ENCODE assay signal across 29 cellular contexts in the genomic region with DNA sequence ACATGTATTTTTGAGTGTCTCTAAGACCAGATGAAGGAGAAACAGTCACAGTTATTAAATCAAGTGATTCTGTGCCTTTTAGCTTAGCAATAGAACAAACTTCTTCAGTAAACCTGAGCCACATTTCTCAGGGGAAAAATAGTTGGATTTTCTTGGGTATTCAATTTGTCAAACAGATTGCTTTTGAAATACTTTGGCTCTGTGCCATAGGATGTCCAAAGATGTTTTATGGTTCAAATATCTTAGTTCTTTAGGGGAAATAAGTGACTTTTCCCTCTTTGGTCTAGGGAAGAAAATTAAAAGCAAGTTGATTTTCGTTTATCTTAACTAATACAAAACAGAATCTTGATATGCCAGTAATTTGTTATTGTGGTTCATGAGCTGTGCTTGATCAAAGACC.
A peak's percentile ranks its signal among the peaks of the same experiment; 100 is the strongest.
DNase-seq lines count a peak whose midpoint lies in the region; FAIRE-seq and TF ChIP-seq lines count a peak whose summit lies in the region.
"Had no signal": no experiment of that assay in that cellular context is flagged by ENCODE, and none has a peak within 500 bp of the region (broad histone marks: within the 10 kb centered on the region; RNA-seq: fewer than 3 reads in every experiment).

No MANE protein-coding gene starts in this region.

- TF ChIP-seq POLR2A in endothelial cell of umbilical vein (IDR thresholded peaks at IDR 0.05; ENCODE audit: low read depth, low read length) = no peak

- H3K79me2 ChIP-seq in SK-N-SH (ENCODE audit: insufficient read depth) = no peaks in the 10 kb centered on the region
- H3K79me2 ChIP-seq in endothelial cell of umbilical vein (ENCODE audit: control insufficient read depth, insufficient read depth, low read length) = no peaks in the 10 kb centered on the region
- no peaks in the 10 kb centered on the region for H3K79me2 ChIP-seq in Karpas-422 (ENCODE audit: low read length)

- DNase-seq in G401 (ENCODE audit: low spot score) (peak; percentile 19), SK-N-SH (no peak), endothelial cell of umbilical vein (ENCODE audit: low read depth, low spot score) (peak; percentile 29), mesothelial cell of epicardium (ENCODE audit: low spot score in 2 of 2, unreplicated experiment in 2 of 2) (no peak), Karpas-422 (no peak), BE2C (no peak), DMS79 (lab: John Stamatoyannopoulos, UW) (no peak)
- DNase-seq: activated CD4-positive, alpha-beta T cell treated with anti-CD3 and anti-CD28 coated beads for 1 hour; activated CD8-positive, alpha-beta T cell treated with anti-CD3 and anti-CD28 coated beads, Interleukin-2, amount 10 ng/mL, durations not matched to agents 7 days and 5 days; activated effector memory CD4-positive, alpha-beta T cell treated with Interleukin-2 at 50 U/mL for 16 hours; activated naive CD8-positive, alpha-beta T cell treated with anti-CD3 and anti-CD28 coated beads, Interleukin-2, amount 50 U/mL, for 24 hours; activated T-cell treated with anti-CD3 and anti-CD28 coated beads for 4 hours; Calu3; hypothalamus; left ventricle myocardium inferior; NCI-H1105 treated with DMSO at 0.1 percent for 48 hours; NCI-H2081 treated with DMSO at 0.1 percent for 48 hours; NCI-H510A treated with DMSO at 0.1 percent for 48 hours; ovary; SHP77 treated with DMSO at 0.1 percent for 48 hours; spleen; stimulated activated CD4-positive, alpha-beta T cell treated with anti-CD3 and anti-CD28 coated beads, Interleukin-4, amount 100 ng/mL, for 1 hour; stimulated activated naive B cell treated with anti-CD40 and anti-IgM and Interleukin-4, amounts not matched to agents 10 μg/mL and 1 μg/mL and 100 μg/mL, for 72 hours; T-cell had no signal

- intact Hi-C loops in endothelial cell of umbilical vein (cut with micrococcal nuclease) = no loop called here

- H3K36me3 ChIP-seq in SK-N-SH (replicated peaks in 1 of 2; ENCODE audit: control insufficient read depth in 1 of 2, insufficient read depth in 2 of 2, low read length in 1 of 2) (peaks cover 23 to 39% of the 10 kb centered on the region in 2 experiments), endothelial cell of umbilical vein (ENCODE audit: control insufficient read depth in 2 of 2, extremely low read depth in 1 of 2, insufficient read depth in 2 of 2, low read length in 2 of 2) (peaks cover 5 to 14% of the 10 kb centered on the region in 2 experiments), Karpas-422 (ENCODE audit: insufficient read depth, low read length) (no peaks in the 10 kb centered on the region), BE2C (no peaks in the 10 kb centered on the region)
- H3K36me3 ChIP-seq: ovary had no signal

- no peak for TF ChIP-seq EP300 in SK-N-SH (IDR thresholded peaks at IDR 0.05; ENCODE audit: borderline replicate concordance in 1 of 2, low read depth in 1 of 2, low read length in 1 of 2)

- H2AFZ ChIP-seq in SK-N-SH (ENCODE audit: low read depth) = no peak overlapping the region
- no peak overlapping the region for H2AFZ ChIP-seq in endothelial cell of umbilical vein (ENCODE audit: low read depth, low read length)
- H2AFZ ChIP-seq in Karpas-422 (ENCODE audit: low read length) = no peak overlapping the region

- no peaks in the 10 kb centered on the region for H3F3A ChIP-seq in SK-N-SH (replicated peaks; ENCODE audit: insufficient read depth)

- H3K9me2 ChIP-seq in SK-N-SH = no peaks in the 10 kb centered on the region
- H3K9me2 ChIP-seq in Karpas-422 (replicated peaks; ENCODE audit: insufficient read depth, low read length) = no peaks in the 10 kb centered on the region

- CTCF ChIA-PET in SK-N-SH (lab: Yijun Ruan, JAX) (interaction anchor here (0.7 kb wide), 1 partner anchor 560 kb away, joined by 3 read pairs; no protein-coding TSS in a partner anchor), endothelial cell of umbilical vein (lab: Charles Lee) (interaction anchor here (1.1 to 3.2 kb wide), 4 partner anchors 9 to 184 kb away, joined by 3 to 14 read pairs (median 5); no protein-coding TSS in a partner anchor)

- H3K27me3 ChIP-seq in SK-N-SH (ENCODE audit: insufficient read depth) (no peaks in the 10 kb centered on the region), endothelial cell of umbilical vein (ENCODE audit: control insufficient read depth in 2 of 2, insufficient read depth in 2 of 2, low read length in 2 of 2) (no peaks in the 10 kb centered on the region), Karpas-422 (ENCODE audit: low read length) (no peaks in the 10 kb centered on the region), BE2C (no peaks in the 10 kb centered on the region)
- H3K27me3 ChIP-seq: cardiac muscle cell, gastroesophageal sphincter, ovary, spleen had no signal

- dilution Hi-C loops in endothelial cell of umbilical vein (cut with MboI; ENCODE audit: extremely low pct_ligation_motif_present, low sequenced_read_pairs) = no loop called here

- no peak overlapping the region for H3K4me3 ChIP-seq in SK-N-SH (ENCODE audit: low read depth in 2 of 2, low read length in 1 of 2)
- no peak overlapping the region for H3K4me3 ChIP-seq in endothelial cell of umbilical vein (replicated peaks in 1 of 3; ENCODE audit: insufficient read depth in 1 of 3, low read depth in 1 of 3, low read length in 3 of 3)
- H3K4me3 ChIP-seq in Karpas-422 (ENCODE audit: low read length) = no peak overlapping the region
- no peak overlapping the region for H3K4me3 ChIP-seq in BE2C (ENCODE audit: low read depth, low read length)
- H3K4me3 ChIP-seq: cardiac muscle cell, gastroesophageal sphincter, left ventricle myocardium inferior, ovary, spleen had no signal

- peak overlapping the region; percentile 45 for H3K27ac Mint-ChIP-seq in mesothelial cell of epicardium
- H3K27ac Mint-ChIP-seq: activated CD8-positive, alpha-beta T cell treated with anti-CD3 and anti-CD28 coated beads, Interleukin-2, amount 10 ng/mL, durations not matched to agents 7 days and 5 days; activated naive CD8-positive, alpha-beta T cell treated with anti-CD3 and anti-CD28 coated beads, Interleukin-2, amount 50 U/mL, for 24 hours; CD14-positive monocyte; dendritic cell treated with granulocyte-macrophage colony-stimulating factor and Interleukin-4, amounts not matched to agents 40 ng/mL and 50 ng/mL, for 4 days; natural killer cell treated with Interleukin-12 subunit alpha and Interleukin-12 subunit beta and Interleukin-15 and Interleukin-18, amount 100 ng/mL, for 72 hours; stimulated activated naive B cell treated with anti-CD40 and anti-IgM and Interleukin-4, amounts not matched to agents 10 μg/mL and 1 μg/mL and 100 μg/mL, for 72 hours; T-cell had no signal

- H3K36me3 Mint-ChIP-seq in mesothelial cell of epicardium = peaks cover 20% of the 10 kb centered on the region
- H3K36me3 Mint-ChIP-seq: natural killer cell treated with Interleukin-12 subunit alpha and Interleukin-12 subunit beta and Interleukin-15 and Interleukin-18, amount 100 ng/mL, for 72 hours; stimulated activated naive B cell treated with anti-CD40 and anti-IgM and Interleukin-4, amounts not matched to agents 10 μg/mL and 1 μg/mL and 100 μg/mL, for 72 hours; T-cell had no signal

- H3K4me1 Mint-ChIP-seq in mesothelial cell of epicardium = peaks cover 17% of the 10 kb centered on the region
- H3K4me1 Mint-ChIP-seq: activated naive CD8-positive, alpha-beta T cell treated with anti-CD3 and anti-CD28 coated beads, Interleukin-2, amount 50 U/mL, for 24 hours; CD14-positive monocyte; stimulated activated naive B cell treated with anti-CD40 and anti-IgM and Interleukin-4, amounts not matched to agents 10 μg/mL and 1 μg/mL and 100 μg/mL, for 72 hours; T-cell had no signal

- POLR2A ChIA-PET in SK-N-SH (lab: Yijun Ruan, JAX) (no interaction called here), endothelial cell of umbilical vein (lab: Charles Lee) (no interaction called here)

- H4K20me1 ChIP-seq in SK-N-SH (ENCODE audit: insufficient read depth) (no peaks in the 10 kb centered on the region), endothelial cell of umbilical vein (replicated peaks; ENCODE audit: control insufficient read depth, extremely low read depth, insufficient read depth, low read length) (no peaks in the 10 kb centered on the region), Karpas-422 (ENCODE audit: insufficient read depth, low read depth, low read length) (no peaks in the 10 kb centered on the region)

- no peak overlapping the region for H3K4me2 ChIP-seq in SK-N-SH
- no peak overlapping the region for H3K4me2 ChIP-seq in endothelial cell of umbilical vein (ENCODE audit: insufficient read depth, low read length)
- H3K4me2 ChIP-seq in Karpas-422 (ENCODE audit: low read depth, low read length, poor library complexity, severe bottlenecking) = no peak overlapping the region

- no peak for TF ChIP-seq RAD21 in SK-N-SH (IDR thresholded peaks at IDR 0.05; ENCODE audit: low read length)

- H3K9me3 ChIP-seq in SK-N-SH (no peaks in the 10 kb centered on the region), endothelial cell of umbilical vein (replicated peaks; ENCODE audit: control insufficient read depth, insufficient read depth, low read length) (no peaks in the 10 kb centered on the region), Karpas-422 (ENCODE audit: low read length) (no peaks in the 10 kb centered on the region), BE2C (no peaks in the 10 kb centered on the region)
- H3K9me3 ChIP-seq: gastroesophageal sphincter, left ventricle myocardium inferior, ovary, spleen had no signal

- H3K9me3 Mint-ChIP-seq in mesothelial cell of epicardium = no peaks in the 10 kb centered on the region
- H3K9me3 Mint-ChIP-seq: activated naive CD8-positive, alpha-beta T cell treated with anti-CD3 and anti-CD28 coated beads, Interleukin-2, amount 50 U/mL, for 24 hours; dendritic cell treated with granulocyte-macrophage colony-stimulating factor and Interleukin-4, amounts not matched to agents 40 ng/mL and 50 ng/mL, for 4 days; natural killer cell treated with Interleukin-12 subunit alpha and Interleukin-12 subunit beta and Interleukin-15 and Interleukin-18, amount 100 ng/mL, for 72 hours; stimulated activated naive B cell treated with anti-CD40 and anti-IgM and Interleukin-4, amounts not matched to agents 10 μg/mL and 1 μg/mL and 100 μg/mL, for 72 hours; T-cell had no signal

- peaks cover 6% of the 10 kb centered on the region for H3K27me3 Mint-ChIP-seq in mesothelial cell of epicardium (ENCODE audit: low read depth)
- H3K27me3 Mint-ChIP-seq: activated naive CD8-positive, alpha-beta T cell treated with anti-CD3 and anti-CD28 coated beads, Interleukin-2, amount 50 U/mL, for 24 hours; dendritic cell treated with granulocyte-macrophage colony-stimulating factor and Interleukin-4, amounts not matched to agents 40 ng/mL and 50 ng/mL, for 4 days; stimulated activated naive B cell treated with anti-CD40 and anti-IgM and Interleukin-4, amounts not matched to agents 10 μg/mL and 1 μg/mL and 100 μg/mL, for 72 hours; T-cell had no signal

- H3K4me3 Mint-ChIP-seq in mesothelial cell of epicardium = no peak overlapping the region
- H3K4me3 Mint-ChIP-seq: activated CD8-positive, alpha-beta T cell treated with anti-CD3 and anti-CD28 coated beads, Interleukin-2, amount 10 ng/mL, durations not matched to agents 7 days and 5 days; activated naive CD8-positive, alpha-beta T cell treated with anti-CD3 and anti-CD28 coated beads, Interleukin-2, amount 50 U/mL, for 24 hours; CD14-positive monocyte; dendritic cell treated with granulocyte-macrophage colony-stimulating factor and Interleukin-4, amounts not matched to agents 40 ng/mL and 50 ng/mL, for 4 days; natural killer cell treated with Interleukin-12 subunit alpha and Interleukin-12 subunit beta and Interleukin-15 and Interleukin-18, amount 100 ng/mL, for 72 hours; stimulated activated naive B cell treated with anti-CD40 and anti-IgM and Interleukin-4, amounts not matched to agents 10 μg/mL and 1 μg/mL and 100 μg/mL, for 72 hours; T-cell had no signal

- in situ Hi-C loops in G401 (cut with HindIII; ENCODE audit: low sequenced_read_pairs) = no loop called here

- TF ChIP-seq CTCF in SK-N-SH (IDR thresholded peaks at IDR 0.05) (no peak), endothelial cell of umbilical vein (IDR thresholded peaks at IDR 0.05; ENCODE audit: extremely low read depth in 1 of 2, insufficient read depth in 1 of 2, low read depth in 1 of 2, low read length in 2 of 2) (no peak), mesothelial cell of epicardium (IDR thresholded peaks at IDR 0.05; ENCODE audit: unreplicated experiment) (no peak), BE2C (IDR thresholded peaks at IDR 0.05; ENCODE audit: low read depth, low read length) (no peak)

- H3K27ac ChIP-seq in SK-N-SH (ENCODE audit: low read depth in 2 of 2, low read length in 1 of 2) = no peak overlapping the region
- H3K27ac ChIP-seq in endothelial cell of umbilical vein (ENCODE audit: insufficient read depth, low read depth, low read length) = no peak overlapping the region
- no peak overlapping the region for H3K27ac ChIP-seq in Karpas-422 (ENCODE audit: low read length)
- H3K27ac ChIP-seq: cardiac muscle cell, gastroesophageal sphincter, left ventricle myocardium inferior, ovary, spleen had no signal

- WGBS in SK-N-SH (ENCODE audit: low lambda C conversion rate) = 62% methylated on average over 1 of the region's 1 CpG

- FAIRE-seq in endothelial cell of umbilical vein (lab: Jason Lieb, UNC) = peak; percentile 38

- no peaks in the 10 kb centered on the region for H3K9me1 ChIP-seq in endothelial cell of umbilical vein (replicated peaks; ENCODE audit: control insufficient read depth, extremely low read depth, insufficient read depth, low read length)

- no TSS peak for BruUV-seq in endothelial cell of umbilical vein (replicated peaks; lab: Mats Ljungman, UMichigan)

- H3K4me1 ChIP-seq in SK-N-SH (ENCODE audit: control insufficient read depth in 1 of 2, insufficient read depth in 2 of 2, low read depth in 1 of 2, low read length in 1 of 2) (peaks cover 0 to 7% of the 10 kb centered on the region in 2 experiments; a peak in 1 of 4 replicates), endothelial cell of umbilical vein (ENCODE audit: control insufficient read depth, extremely low read depth, insufficient read depth, low read length) (peaks cover 12% of the 10 kb centered on the region), Karpas-422 (ENCODE audit: low read length) (no peaks in the 10 kb centered on the region), BE2C (peaks cover 5% of the 10 kb centered on the region; the same call in 1 of the 2 replicates)
- H3K4me1 ChIP-seq: left ventricle myocardium inferior had no signal

- H3K9ac ChIP-seq in SK-N-SH (no peak overlapping the region), endothelial cell of umbilical vein (replicated peaks; ENCODE audit: extremely low read depth, insufficient read depth, low read length) (no peak overlapping the region), Karpas-422 (ENCODE audit: low read length) (no peak overlapping the region)

Comparison
In these comparisons a context has a peak if more than half of its experiments do, and no peak if none do; other contexts are left out.
1. DNase-seq: peak in G401 (single experiment) and endothelial cell of umbilical vein (single experiment); none in SK-N-SH (single experiment), mesothelial cell of epicardium (0 of 2), Karpas-422 (single experiment), BE2C (single experiment) and DMS79 (single experiment).